24 cellular contexts compared by ENCODE assay signal in the genomic region with DNA sequence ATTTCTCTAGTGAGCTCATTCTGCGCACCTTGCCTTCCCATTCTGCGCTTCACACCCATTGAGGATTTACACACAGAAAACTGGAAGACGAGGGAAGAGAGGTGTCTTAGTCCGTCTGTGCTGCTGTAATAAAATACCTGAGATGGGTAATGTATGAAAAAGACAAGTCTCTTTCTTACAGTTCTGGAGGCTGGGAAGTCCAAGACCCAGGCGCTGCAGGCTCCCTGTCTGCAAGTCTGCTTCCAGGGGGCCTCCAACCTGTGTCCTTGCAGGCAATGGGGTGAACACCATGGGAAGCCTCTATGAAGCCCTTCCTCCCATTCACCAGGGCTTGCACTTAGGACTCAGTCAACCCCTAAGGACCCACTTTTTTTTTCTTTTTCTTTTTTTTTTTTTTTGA.
"Had no signal": no experiment of that assay in that cellular context is flagged by ENCODE, and none has a peak within 500 bp of the region (broad histone marks: within the 10 kb centered on the region; RNA-seq: fewer than 3 reads in every experiment).

No MANE protein-coding gene starts in this region.

- H3K9me3 Mint-ChIP-seq: central memory CD8-positive, alpha-beta T cell; T-cell had no signal

- H3K36me3 Mint-ChIP-seq: brain, T-cell had no signal

- H3K4me3 Mint-ChIP-seq: activated CD4-positive, alpha-beta T cell treated with anti-CD3 and anti-CD28 coated beads for 36 hours; activated CD8-positive, alpha-beta T cell treated with anti-CD3 and anti-CD28 coated beads, Interleukin-2, amount 10 ng/mL, durations not matched to agents 7 days and 5 days; brain; central memory CD8-positive, alpha-beta T cell; T-cell had no signal

- ATAC-seq: activated CD4-positive, alpha-beta T cell treated with anti-CD3 and anti-CD28 coated beads for 36 hours; activated CD8-positive, alpha-beta T cell treated with anti-CD3 and anti-CD28 coated beads, Interleukin-2, amount 10 ng/mL, durations not matched to agents 7 days and 5 days; Panc1; T-cell had no signal

- DNase-seq: activated CD4-positive, alpha-beta T cell treated with anti-CD3 and anti-CD28 coated beads for 36 hours; activated CD8-positive, alpha-beta memory T cell treated with anti-CD3 and anti-CD28 coated beads, Interleukin-2, amount 50 U/mL, for 48 hours; activated CD8-positive, alpha-beta T cell treated with anti-CD3 and anti-CD28 coated beads, Interleukin-2, amount 10 ng/mL, durations not matched to agents 7 days and 5 days; activated naive CD4-positive, alpha-beta T cell treated with anti-CD3 and anti-CD28 coated beads, Interleukin-2, amount 50 U/mL, for 16 hours; activated T-cell treated with anti-CD3 and anti-CD28 coated beads, Interleukin-2, amount 50 U/mL, for 1 hour; amniotic stem cell; KG1; NCI-H1092 treated with DMSO at 0.1 percent for 48 hours; NCI-H1436; NCI-H1694 treated with DMSO at 0.1 percent for 48 hours; NCI-H2029 treated with DMSO at 0.1 percent for 48 hours; NCI-H510A treated with DMSO at 0.1 percent for 48 hours; NCI-H69; NK-92 treated with Interleukin-12 subunit alpha and Interleukin-12 subunit beta, amount 100 ng/mL, for 24 hours; OCI-M1; RPMI8226; T-cell; T-helper 2 cell; T1000; WERI-Rb-1 had no signal

- H3K4me3 ChIP-seq: SK-N-MC had no signal

- H3K36me3 ChIP-seq: WERI-Rb-1 had no signal

- H3K27ac ChIP-seq: SK-N-MC, WERI-Rb-1 had no signal

- H3K27ac Mint-ChIP-seq: activated CD4-positive, alpha-beta T cell treated with anti-CD3 and anti-CD28 coated beads for 36 hours; activated CD8-positive, alpha-beta T cell treated with anti-CD3 and anti-CD28 coated beads, Interleukin-2, amount 10 ng/mL, durations not matched to agents 7 days and 5 days; brain; T-cell had no signal
